ENCODE assay signal across 8 cellular contexts in genomic region chr2:143161982-143162837, GRCh38.
A peak's percentile ranks its signal among the peaks of the same experiment; 100 is the strongest.
DNase-seq lines count a peak whose midpoint lies in the region.

No MANE protein-coding gene starts in this region.

- DNase-seq in NCI-H2029 treated with DMSO at 0.1 percent for 48 hours (lab: John Stamatoyannopoulos, UW) (peak; percentile 5), NCI-H2029 (lab: John Stamatoyannopoulos, UW) (no peak), HCEC 1CT (peak; percentile 47), NCI-H1092 treated with DMSO at 0.1 percent for 48 hours (lab: John Stamatoyannopoulos, UW) (peak; percentile 49), UCSD-AML1 (lab: John Stamatoyannopoulos, UW; ENCODE audit: unreplicated experiment) (peak; percentile 16), caudate nucleus (lab: John Stamatoyannopoulos, UW) (peak in 33 of 61 donors; percentile 0 to 79 (median 15)), medulla oblongata (ENCODE audit: extremely low spot score) (peak; percentile 67)
- DNase-seq in stimulated activated CD8-positive, alpha-beta memory T cell treated with anti-CD3 and anti-CD28 coated beads, Interleukin-7, amount 100 ng/mL, for 4 hours (ENCODE audit: low read depth in 2 of 2), result peak; percentile 36 to 42

- no peak overlapping the region for H3K27ac ChIP-seq in caudate nucleus (ENCODE audit: low read depth, low read length)
